21 cellular contexts compared by ENCODE assay signal in the genomic region with DNA sequence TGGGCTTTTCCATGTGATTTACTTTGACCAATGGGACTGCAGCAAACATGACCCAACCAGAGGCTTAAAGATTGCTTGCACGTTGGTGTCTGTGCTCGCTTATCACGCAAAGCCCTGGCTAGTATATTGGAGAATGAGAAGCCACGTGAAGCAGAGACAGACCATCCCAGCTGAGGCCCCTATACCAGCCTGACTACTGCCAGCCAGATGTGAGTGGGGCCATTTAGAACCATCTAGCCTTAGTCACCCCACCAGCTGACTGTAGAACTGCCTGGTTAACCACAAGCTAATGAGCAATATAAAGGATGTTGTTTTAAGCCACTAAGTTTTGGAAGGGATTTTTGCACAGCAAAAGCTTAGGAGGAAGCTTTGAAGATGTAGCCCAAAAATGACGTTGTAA.
DNase-seq lines count a peak whose midpoint lies in the region; ATAC-seq and TF ChIP-seq lines count a peak whose summit lies in the region.
"Had no signal": no experiment of that assay in that cellular context is flagged by ENCODE, and none has a peak within 500 bp of the region (broad histone marks: within the 10 kb centered on the region; RNA-seq: fewer than 3 reads in every experiment).

No MANE protein-coding gene starts in this region.

- no peaks in the 10 kb centered on the region for H3K79me2 ChIP-seq in mesendoderm (ENCODE audit: control insufficient read depth, insufficient read depth, low read length)
- H3K79me2 ChIP-seq in SK-N-SH (ENCODE audit: insufficient read depth), result no peaks in the 10 kb centered on the region

- no peaks in the 10 kb centered on the region for H3K9me3 ChIP-seq in SK-N-SH
- H3K9me3 ChIP-seq: BE2C, vagina had no signal

- no peaks in the 10 kb centered on the region for H3K9me2 ChIP-seq in SK-N-SH

- in situ Hi-C loops in brain microvascular endothelial cell (cut with HindIII; ENCODE audit: low pct_ligation_motif_present, low sequenced_read_pairs), result no loop called here

- H3K27me3 ChIP-seq in brain microvascular endothelial cell (replicated peaks), result no peaks in the 10 kb centered on the region
- H3K27me3 ChIP-seq in mesendoderm (ENCODE audit: insufficient read depth, low read length, poor library complexity), result no peaks in the 10 kb centered on the region
- no peaks in the 10 kb centered on the region for H3K27me3 ChIP-seq in SK-N-SH (ENCODE audit: insufficient read depth)
- H3K27me3 ChIP-seq: vagina had no signal

- H3K27ac ChIP-seq in brain microvascular endothelial cell, result no peak overlapping the region
- H3K27ac ChIP-seq in mesendoderm (ENCODE audit: low read depth, low read length), result no peak overlapping the region
- no peak overlapping the region for H3K27ac ChIP-seq in SK-N-SH (ENCODE audit: low read depth in 2 of 2, low read length in 1 of 2)
- H3K27ac ChIP-seq: PC-9, vagina had no signal

- no peak overlapping the region for H4K5ac ChIP-seq in mesendoderm (ENCODE audit: low read length)

- no peak for ATAC-seq in HG03045 (IDR thresholded peaks at IDR 0.05; ENCODE audit: unreplicated experiment)
- ATAC-seq: stimulated activated memory B cell treated with anti-CD40 and anti-IgM and Interleukin-4, amounts not matched to agents 10 μg/mL and 1 μg/mL and 100 μg/mL, for 72 hours; WTC11 had no signal

- no peak overlapping the region for H2AK5ac ChIP-seq in mesendoderm (ENCODE audit: low read length)

- no peak overlapping the region for H3K18ac ChIP-seq in mesendoderm (ENCODE audit: low read length)

- no peak overlapping the region for H3K4me2 ChIP-seq in mesendoderm (ENCODE audit: low read length)
- no peak overlapping the region for H3K4me2 ChIP-seq in SK-N-SH
- H3K4me2 ChIP-seq: PC-9 had no signal

- H3K56ac ChIP-seq in mesendoderm (ENCODE audit: low read length), result no peak overlapping the region

- H3K36me3 ChIP-seq in brain microvascular endothelial cell (replicated peaks) (no peaks in the 10 kb centered on the region), mesendoderm (ENCODE audit: control insufficient read depth, insufficient read depth, low read length) (no peaks in the 10 kb centered on the region), SK-N-SH (replicated peaks in 1 of 2; ENCODE audit: control insufficient read depth in 1 of 2, insufficient read depth in 2 of 2, low read length in 1 of 2) (no peaks in the 10 kb centered on the region)
- H3K36me3 ChIP-seq: BE2C, vagina had no signal

- TF ChIP-seq EP300 in SK-N-SH (IDR thresholded peaks at IDR 0.05; ENCODE audit: borderline replicate concordance in 1 of 2, low read depth in 1 of 2, low read length in 1 of 2), result no peak

- no peaks in the 10 kb centered on the region for H3K79me1 ChIP-seq in mesendoderm (ENCODE audit: low read length)

- TF ChIP-seq CTCF in brain microvascular endothelial cell (IDR thresholded peaks at IDR 0.05; ENCODE audit: low read depth, low read length, missing control alignments), result no peak
- TF ChIP-seq CTCF in SK-N-SH (IDR thresholded peaks at IDR 0.05), result no peak

- H3K4me1 ChIP-seq in mesendoderm (ENCODE audit: control insufficient read depth, low read depth, low read length) (no peaks in the 10 kb centered on the region), SK-N-SH (ENCODE audit: control insufficient read depth in 1 of 2, insufficient read depth in 2 of 2, low read depth in 1 of 2, low read length in 1 of 2) (no peaks in the 10 kb centered on the region)
- H3K4me1 ChIP-seq: BE2C, vagina had no signal

- CTCF ChIA-PET in SK-N-SH (lab: Yijun Ruan, JAX), result no interaction called here

- H2BK5ac ChIP-seq in mesendoderm (ENCODE audit: low read length), result no peak overlapping the region

- H3K4me3 ChIP-seq in brain microvascular endothelial cell (ENCODE audit: low read depth, low read length) (no peak overlapping the region), mesendoderm (ENCODE audit: low read length) (no peak overlapping the region), SK-N-SH (ENCODE audit: low read depth in 2 of 2, low read length in 1 of 2) (no peak overlapping the region)
- H3K4me3 ChIP-seq: PC-9, vagina had no signal

- no peak overlapping the region for H3K4ac ChIP-seq in mesendoderm (ENCODE audit: low read depth, low read length)

- H4K20me1 ChIP-seq in SK-N-SH (ENCODE audit: insufficient read depth), result no peaks in the 10 kb centered on the region

- DNase-seq in GM03348 (ENCODE audit: low spot score) (peak; percentile 43), NOMO-1 (lab: John Stamatoyannopoulos, UW; ENCODE audit: unreplicated experiment in 2 of 2) (peak; percentile 61 to 66), brain microvascular endothelial cell (peak; percentile 53), mesendoderm (peak; percentile 6), SK-N-SH (no peak), NCI-H526 (lab: John Stamatoyannopoulos, UW) (no peak), superior temporal gyrus (ENCODE audit: extremely low spot score) (no peak)
- DNase-seq: activated naive CD4-positive, alpha-beta T cell; BE2C; DMS153; effector memory CD4-positive, alpha-beta T cell; immature natural killer cell; NCI-H1417 treated with DMSO at 0.1 percent for 48 hours; NCI-H446 treated with DMSO at 0.1 percent for 48 hours; nucleus accumbens; PC-9; SW 1271 had no signal

- H3K9ac ChIP-seq in mesendoderm (ENCODE audit: low read length) (no peak overlapping the region), SK-N-SH (no peak overlapping the region)

- TF ChIP-seq RAD21 in SK-N-SH (IDR thresholded peaks at IDR 0.05; ENCODE audit: low read length), result no peak

- no peak overlapping the region for H2AFZ ChIP-seq in SK-N-SH (ENCODE audit: low read depth)
- H2AFZ ChIP-seq: PC-9 had no signal

- no peaks in the 10 kb centered on the region for H3F3A ChIP-seq in SK-N-SH (replicated peaks; ENCODE audit: insufficient read depth)

- H2BK120ac ChIP-seq in mesendoderm (ENCODE audit: low read depth, low read length), result no peak overlapping the region

- H3K23ac ChIP-seq in mesendoderm (ENCODE audit: low read length), result no peak overlapping the region

- H2BK15ac ChIP-seq in mesendoderm (replicated peaks; ENCODE audit: low read depth), result no peak overlapping the region

- H4K8ac ChIP-seq in mesendoderm (ENCODE audit: low read depth, low read length), result no peak overlapping the region

- POLR2A ChIA-PET in SK-N-SH (lab: Yijun Ruan, JAX), result no interaction called here

- no CpG with 5 or more reads among the region's 5 CpGs for WGBS in mesendoderm (ENCODE audit: extremely low coverage, insufficient coverage, low lambda C conversion rate)
- 64% methylated on average over 5 of the region's 5 CpGs for whole genome bisulfite sequencing in SK-N-SH (ENCODE audit: low lambda C conversion rate)

TF ChIP-seq in SK-N-SH, 30 proteins besides CTCF, POLR2A, EP300 and RAD21:
- TF ChIP-seq GABPA (IDR thresholded peaks at IDR 0.05; ENCODE audit: low read depth) (no peak), CHD2 (IDR thresholded peaks at IDR 0.05; ENCODE audit: low read length, partially characterized antibody) (no peak), SMC3 (IDR thresholded peaks at IDR 0.05; ENCODE audit: low read depth, low read length) (no peak), ELF1 (IDR thresholded peaks at IDR 0.05) (no peak), YY1 (IDR thresholded peaks at IDR 0.05; ENCODE audit: low read depth) (no peak), MEF2A (IDR thresholded peaks at IDR 0.05; ENCODE audit: borderline replicate concordance, low read depth) (no peak), MXI1 (IDR thresholded peaks at IDR 0.05; ENCODE audit: low read depth, low read length) (no peak), FOXJ3 (CRISPR knock-in tag; IDR thresholded peaks at IDR 0.05) (no peak), RXRA (IDR thresholded peaks at IDR 0.05; ENCODE audit: borderline replicate concordance, low read depth) (no peak), NFIC (IDR thresholded peaks at IDR 0.05; ENCODE audit: borderline replicate concordance) (no peak), TCF12 (IDR thresholded peaks at IDR 0.05) (no peak), NRF1 (IDR thresholded peaks at IDR 0.05; ENCODE audit: low read depth, low read length) (no peak)
- TF ChIP-seq, protein P1, sequence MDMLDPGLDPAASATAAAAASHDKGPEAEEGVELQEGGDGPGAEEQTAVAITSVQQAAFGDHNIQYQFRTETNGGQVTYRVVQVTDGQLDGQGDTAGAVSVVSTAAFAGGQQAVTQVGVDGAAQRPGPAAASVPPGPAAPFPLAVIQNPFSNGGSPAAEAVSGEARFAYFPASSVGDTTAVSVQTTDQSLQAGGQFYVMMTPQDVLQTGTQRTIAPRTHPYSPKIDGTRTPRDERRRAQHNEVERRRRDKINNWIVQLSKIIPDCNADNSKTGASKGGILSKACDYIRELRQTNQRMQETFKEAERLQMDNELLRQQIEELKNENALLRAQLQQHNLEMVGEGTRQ (IDR thresholded peaks at IDR 0.05; ENCODE audit: borderline replicate concordance, low read depth, low read length), result no peak
- TF ChIP-seq, protein P2, sequence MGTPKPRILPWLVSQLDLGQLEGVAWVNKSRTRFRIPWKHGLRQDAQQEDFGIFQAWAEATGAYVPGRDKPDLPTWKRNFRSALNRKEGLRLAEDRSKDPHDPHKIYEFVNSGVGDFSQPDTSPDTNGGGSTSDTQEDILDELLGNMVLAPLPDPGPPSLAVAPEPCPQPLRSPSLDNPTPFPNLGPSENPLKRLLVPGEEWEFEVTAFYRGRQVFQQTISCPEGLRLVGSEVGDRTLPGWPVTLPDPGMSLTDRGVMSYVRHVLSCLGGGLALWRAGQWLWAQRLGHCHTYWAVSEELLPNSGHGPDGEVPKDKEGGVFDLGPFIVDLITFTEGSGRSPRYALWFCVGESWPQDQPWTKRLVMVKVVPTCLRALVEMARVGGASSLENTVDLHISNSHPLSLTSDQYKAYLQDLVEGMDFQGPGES (IDR thresholded peaks at IDR 0.05; ENCODE audit: low read depth, low read length), result no peak
- TF ChIP-seq, protein P3, sequence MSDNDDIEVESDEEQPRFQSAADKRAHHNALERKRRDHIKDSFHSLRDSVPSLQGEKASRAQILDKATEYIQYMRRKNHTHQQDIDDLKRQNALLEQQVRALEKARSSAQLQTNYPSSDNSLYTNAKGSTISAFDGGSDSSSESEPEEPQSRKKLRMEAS (IDR thresholded peaks at IDR 0.05; ENCODE audit: low read depth), result no peak

Comparison
In these comparisons a context has a peak if more than half of its experiments do, and no peak if none do; other contexts are left out.
1. DNase-seq: peak in GM03348 (single experiment), NOMO-1 (2 of 2), brain microvascular endothelial cell (single experiment) and mesendoderm (single experiment); none in SK-N-SH (single experiment), NCI-H526 (0 of 2) and superior temporal gyrus (single experiment).